Comparison of ENCODE assay signal across 17 cellular contexts in the genomic region with DNA sequence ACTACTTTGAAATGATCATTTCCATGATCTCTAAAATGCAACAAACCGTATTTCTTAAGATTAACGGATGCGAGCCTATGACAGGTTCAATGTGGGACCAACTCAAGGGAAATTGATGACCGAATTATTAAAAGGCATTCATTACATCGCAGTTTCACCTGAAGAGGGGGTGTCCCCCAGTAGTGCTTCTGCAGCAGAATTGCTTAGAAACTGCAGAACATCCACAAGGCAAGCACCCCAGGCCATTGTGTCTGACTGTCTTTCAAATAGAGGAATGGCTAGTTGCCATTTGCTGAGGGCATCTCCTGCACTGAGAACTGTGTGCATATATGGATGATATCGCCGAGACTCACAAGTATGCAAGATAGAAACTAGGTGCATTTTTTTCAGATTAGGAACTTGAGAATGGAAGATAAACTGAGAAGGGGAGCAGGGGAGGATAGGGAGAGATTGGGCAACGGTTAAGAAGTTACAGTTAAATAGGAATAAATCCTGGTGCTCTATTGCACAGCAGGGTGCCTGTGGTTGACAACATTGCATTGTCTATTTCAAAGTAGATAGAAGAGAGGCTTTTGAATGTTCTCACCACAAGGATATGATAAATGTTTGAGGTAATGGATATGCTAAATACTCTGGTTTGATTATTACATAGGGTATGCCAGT.
DNase-seq lines count a peak whose midpoint lies in the region; ATAC-seq and TF ChIP-seq lines count a peak whose summit lies in the region.
"Had no signal": no experiment of that assay in that cellular context is flagged by ENCODE, and none has a peak within 500 bp of the region (broad histone marks: within the 10 kb centered on the region; RNA-seq: fewer than 3 reads in every experiment).

No MANE protein-coding gene starts in this region.

- H3K27me3 ChIP-seq in DND-41 (ENCODE audit: insufficient read depth, low read length, poor library complexity) (no peaks in the 10 kb centered on the region), OCI-LY3 (ENCODE audit: low read depth, low read length) (no peaks in the 10 kb centered on the region), mesendoderm (ENCODE audit: insufficient read depth, low read length, poor library complexity) (no peaks in the 10 kb centered on the region)
- H3K27me3 ChIP-seq: BLaER1 treated with 17β-estradiol and CSF1 and Interleukin-3, amounts not matched to agents 10 nM and 100 nM; Peyer's patch; testis had no signal

- POLR2A ChIA-PET in activated CD8-positive, alpha-beta T cell treated with anti-CD3 and anti-CD28 coated beads, Interleukin-2, amount 10 ng/mL, durations not matched to agents 7 days and 5 days (lab: Charles Lee): no interaction called here

- CTCF ChIA-PET in activated CD8-positive, alpha-beta T cell treated with anti-CD3 and anti-CD28 coated beads, Interleukin-2, amount 10 ng/mL, durations not matched to agents 7 days and 5 days (lab: Charles Lee): no interaction called here

- no peak overlapping the region for H2BK5ac ChIP-seq in mesendoderm (ENCODE audit: low read length)

- peaks cover 12% of the 10 kb centered on the region for H3K4me1 Mint-ChIP-seq in activated CD8-positive, alpha-beta T cell treated with anti-CD3 and anti-CD28 coated beads, Interleukin-2, amount 10 ng/mL, durations not matched to agents 7 days and 5 days (ENCODE audit: low read depth)

- H3K18ac ChIP-seq in mesendoderm (ENCODE audit: low read length): no peak overlapping the region

- no peak overlapping the region for H3K56ac ChIP-seq in mesendoderm (ENCODE audit: low read length)

- H3K36me3 ChIP-seq in DND-41 (ENCODE audit: insufficient read depth, low read length): no peaks in the 10 kb centered on the region
- no peaks in the 10 kb centered on the region for H3K36me3 ChIP-seq in OCI-LY3 (replicated peaks; ENCODE audit: low read depth, low read length)
- no peaks in the 10 kb centered on the region for H3K36me3 ChIP-seq in mesendoderm (ENCODE audit: control insufficient read depth, insufficient read depth, low read length)
- H3K36me3 ChIP-seq: BLaER1 treated with 17β-estradiol and CSF1 and Interleukin-3, amounts not matched to agents 10 nM and 100 nM; Peyer's patch had no signal

- H2BK120ac ChIP-seq in mesendoderm (ENCODE audit: low read depth, low read length): no peak overlapping the region

- no peak overlapping the region for H3K4me2 ChIP-seq in DND-41 (ENCODE audit: insufficient read depth, low read length)
- peak overlapping the region; percentile 99 for H3K4me2 ChIP-seq in OCI-LY3 (ENCODE audit: low read length)
- H3K4me2 ChIP-seq in mesendoderm (ENCODE audit: low read length): no peak overlapping the region
- H3K4me2 ChIP-seq: BLaER1 treated with 17β-estradiol and CSF1 and Interleukin-3, amounts not matched to agents 10 nM and 100 nM had no signal

- no peaks in the 10 kb centered on the region for H3K79me1 ChIP-seq in mesendoderm (ENCODE audit: low read length)

- H3K4me1 ChIP-seq in DND-41 (ENCODE audit: insufficient read depth, low read length) (peaks cover 20% of the 10 kb centered on the region), OCI-LY3 (ENCODE audit: low read length) (peaks cover 95% of the 10 kb centered on the region), mesendoderm (ENCODE audit: control insufficient read depth, low read depth, low read length) (peaks cover 3% of the 10 kb centered on the region)

- H3K4me3 ChIP-seq in DND-41 (ENCODE audit: low read depth in 1 of 2, low read length in 2 of 2): no peak overlapping the region
- H3K4me3 ChIP-seq in Jurkat, Clone E6-1 (ENCODE audit: low read length): no peak overlapping the region
- peak overlapping the region; percentile 78 for H3K4me3 ChIP-seq in OCI-LY3 (ENCODE audit: low read length)
- H3K4me3 ChIP-seq in mesendoderm (ENCODE audit: low read length): no peak overlapping the region
- H3K4me3 ChIP-seq: BLaER1 treated with 17β-estradiol and CSF1 and Interleukin-3, amounts not matched to agents 10 nM and 100 nM; coronary artery; testis had no signal

- no peak for TF ChIP-seq CTCF in DND-41 (IDR thresholded peaks at IDR 0.05; ENCODE audit: borderline replicate concordance, extremely low read depth, low read length, poor library complexity, severe bottlenecking)
- TF ChIP-seq CTCF in OCI-LY3 (IDR thresholded peaks at IDR 0.05; ENCODE audit: low read depth, low read length): no peak

- no peaks in the 10 kb centered on the region for H3K27me3 Mint-ChIP-seq in activated CD8-positive, alpha-beta T cell treated with anti-CD3 and anti-CD28 coated beads, Interleukin-2, amount 10 ng/mL, durations not matched to agents 7 days and 5 days (ENCODE audit: low read depth)

- H3K9ac ChIP-seq in DND-41 (ENCODE audit: low read depth, low read length) (no peak overlapping the region), OCI-LY3 (ENCODE audit: low read length) (peak overlapping the region; percentile 94), mesendoderm (ENCODE audit: low read length) (no peak overlapping the region)
- H3K9ac ChIP-seq: BLaER1 treated with 17β-estradiol and CSF1 and Interleukin-3, amounts not matched to agents 10 nM and 100 nM had no signal

- DNase-seq in DND-41 (peak; percentile 47), mesendoderm (peak; percentile 16), NCI-H1930 (lab: John Stamatoyannopoulos, UW) (no peak)
- DNase-seq in Jurkat, Clone E6-1 (ENCODE audit: low read depth, low spot score): peak; percentile 25
- DNase-seq in activated CD8-positive, alpha-beta T cell treated with anti-CD3 and anti-CD28 coated beads, Interleukin-2, amount 10 ng/mL, durations not matched to agents 7 days and 5 days: no peak
- DNase-seq: activated CD4-positive, alpha-beta T cell treated with anti-CD3 and anti-CD28 coated beads for 1 hour; head of caudate nucleus; kidney; NCI-H2227 treated with DMSO at 0.1 percent for 48 hours; testis had no signal

- H3K4ac ChIP-seq in mesendoderm (ENCODE audit: low read depth, low read length): no peak overlapping the region

- no peak overlapping the region for H4K8ac ChIP-seq in mesendoderm (ENCODE audit: low read depth, low read length)

- H3K9me3 ChIP-seq in DND-41 (ENCODE audit: insufficient read depth, low read length, severe bottlenecking) (no peaks in the 10 kb centered on the region), OCI-LY3 (ENCODE audit: insufficient read depth, low read length) (no peaks in the 10 kb centered on the region)
- H3K9me3 ChIP-seq: Peyer's patch, testis had no signal

- peak; percentile 74 for ATAC-seq in DND-41 (ENCODE audit: insufficient read depth, low read depth)
- no peak for ATAC-seq in HG03571 (IDR thresholded peaks at IDR 0.05; ENCODE audit: unreplicated experiment)
- no peak for ATAC-seq in activated CD8-positive, alpha-beta T cell treated with anti-CD3 and anti-CD28 coated beads, Interleukin-2, amount 10 ng/mL, durations not matched to agents 7 days and 5 days
- ATAC-seq in HG02759 (IDR thresholded peaks at IDR 0.05; ENCODE audit: unreplicated experiment): no peak
- ATAC-seq: HCT116 had no signal

- H3K27ac Mint-ChIP-seq in activated CD8-positive, alpha-beta T cell treated with anti-CD3 and anti-CD28 coated beads, Interleukin-2, amount 10 ng/mL, durations not matched to agents 7 days and 5 days: no peak overlapping the region

- no peak overlapping the region for H4K5ac ChIP-seq in mesendoderm (ENCODE audit: low read length)

- H2AK5ac ChIP-seq in mesendoderm (ENCODE audit: low read length): no peak overlapping the region

- no peaks in the 10 kb centered on the region for H4K20me1 ChIP-seq in DND-41 (ENCODE audit: insufficient read depth, low read length)
- no peaks in the 10 kb centered on the region for H4K20me1 ChIP-seq in OCI-LY3 (ENCODE audit: insufficient read depth, low read length)
- H4K20me1 ChIP-seq: BLaER1 treated with 17β-estradiol and CSF1 and Interleukin-3, amounts not matched to agents 10 nM and 100 nM had no signal

- H3K27ac ChIP-seq in DND-41 (ENCODE audit: low read length) (peak overlapping the region; percentile 41; the same call in 1 of the 2 replicates), OCI-LY3 (ENCODE audit: low read length) (peak overlapping the region; percentile 99), mesendoderm (ENCODE audit: low read depth, low read length) (no peak overlapping the region)
- H3K27ac ChIP-seq: BLaER1 treated with 17β-estradiol and CSF1 and Interleukin-3, amounts not matched to agents 10 nM and 100 nM; coronary artery; testis had no signal

- WGBS in mesendoderm (ENCODE audit: extremely low coverage, insufficient coverage, low lambda C conversion rate): no CpG with 5 or more reads among the region's 8 CpGs

- no peak overlapping the region for H3K4me3 Mint-ChIP-seq in activated CD8-positive, alpha-beta T cell treated with anti-CD3 and anti-CD28 coated beads, Interleukin-2, amount 10 ng/mL, durations not matched to agents 7 days and 5 days

- no peak overlapping the region for H2BK15ac ChIP-seq in mesendoderm (replicated peaks; ENCODE audit: low read depth)

- no peak overlapping the region for H3K23ac ChIP-seq in mesendoderm (ENCODE audit: low read length)

- no peak overlapping the region for H2AFZ ChIP-seq in DND-41 (ENCODE audit: low read depth, low read length)
- no peak overlapping the region; the same call in 1 of the 2 replicates for H2AFZ ChIP-seq in OCI-LY3 (ENCODE audit: low read depth, low read length)

- H3K79me2 ChIP-seq in DND-41 (ENCODE audit: insufficient read depth, low read length) (no peaks in the 10 kb centered on the region), OCI-LY3 (ENCODE audit: low read length) (no peaks in the 10 kb centered on the region), mesendoderm (ENCODE audit: control insufficient read depth, insufficient read depth, low read length) (no peaks in the 10 kb centered on the region)

- no peaks in the 10 kb centered on the region for H3K9me3 Mint-ChIP-seq in activated CD8-positive, alpha-beta T cell treated with anti-CD3 and anti-CD28 coated beads, Interleukin-2, amount 10 ng/mL, durations not matched to agents 7 days and 5 days (ENCODE audit: insufficient read depth)

- peaks cover 4% of the 10 kb centered on the region for H3K36me3 Mint-ChIP-seq in activated CD8-positive, alpha-beta T cell treated with anti-CD3 and anti-CD28 coated beads, Interleukin-2, amount 10 ng/mL, durations not matched to agents 7 days and 5 days (ENCODE audit: low read depth)

Comparison
In these comparisons a context has a peak if more than half of its experiments do, and no peak if none do; other contexts are left out.
1. DNase-seq: peak in DND-41 (single experiment), Jurkat, Clone E6-1 (single experiment) and mesendoderm (single experiment); none in NCI-H1930 (0 of 2) and activated CD8-positive, alpha-beta T cell treated with anti-CD3 and anti-CD28 coated beads, Interleukin-2, amount 10 ng/mL, durations not matched to agents 7 days and 5 days (single experiment).